8 cellular contexts compared by ENCODE assay signal in genomic region chr6:170522565-170523183, GRCh38. TPM values are rescaled to one million over a fixed set of nuclear protein-coding genes. Genes with fewer than 3 reads are reported as not detected.
A peak's percentile ranks its signal among the peaks of the same experiment; 100 is the strongest.
DNase-seq lines count a peak whose midpoint lies in the region; ATAC-seq and TF ChIP-seq lines count a peak whose summit lies in the region.

No MANE protein-coding gene starts in this region.

- H3K36me3 Mint-ChIP-seq in activated naive CD4-positive, alpha-beta T cell treated with anti-CD3 and anti-CD28 coated beads, Interleukin-2, amount 10 ng/mL, durations not matched to agents 7 days and 5 days = no peaks in the 10 kb centered on the region

- no peak overlapping the region for H3K4me3 ChIP-seq in lower lobe of right lung

- H3K4me1 ChIP-seq in lower lobe of right lung = peaks cover 16% of the 10 kb centered on the region

- in situ Hi-C loops in KBM-7 (cut with MboI; ENCODE audit: low pct_unique_long_range_greater_than_20kb, low sequenced_read_pairs) = no loop called here

- intact Hi-C loops in lower lobe of right lung (cut with DNase I) = no loop called here

- peak overlapping the region; percentile 44 for H3K27ac ChIP-seq in lower lobe of right lung

- no peak overlapping the region for H3K4me3 Mint-ChIP-seq in activated naive CD4-positive, alpha-beta T cell treated with anti-CD3 and anti-CD28 coated beads, Interleukin-2, amount 10 ng/mL, durations not matched to agents 7 days and 5 days

- DNase-seq in EL (peak; percentile 18), KBM-7 (peak; percentile 32), amniotic epithelial cell (ENCODE audit: low read depth) (peak; percentile 22), lower lobe of right lung (no peak)
- DNase-seq in activated naive CD4-positive, alpha-beta T cell treated with anti-CD3 and anti-CD28 coated beads, Interleukin-2, amount 10 ng/mL, durations not matched to agents 7 days and 5 days = no peak

- TF ChIP-seq CTCF in lower lobe of right lung (IDR thresholded peaks at IDR 0.05) = no peak

- H3K27me3 ChIP-seq in lower lobe of right lung (ENCODE audit: low read depth) = no peaks in the 10 kb centered on the region

- H3K27ac Mint-ChIP-seq in activated naive CD4-positive, alpha-beta T cell treated with anti-CD3 and anti-CD28 coated beads, Interleukin-2, amount 10 ng/mL, durations not matched to agents 7 days and 5 days = no peak overlapping the region

- no peaks in the 10 kb centered on the region for H3K9me3 Mint-ChIP-seq in activated naive CD4-positive, alpha-beta T cell treated with anti-CD3 and anti-CD28 coated beads, Interleukin-2, amount 10 ng/mL, durations not matched to agents 7 days and 5 days

- H3K9me3 ChIP-seq in lower lobe of right lung = no peaks in the 10 kb centered on the region

- no peaks in the 10 kb centered on the region for H3K36me3 ChIP-seq in lower lobe of right lung

- ATAC-seq in lower lobe of right lung (no peak), HG03521 (IDR thresholded peaks at IDR 0.05; ENCODE audit: unreplicated experiment) (no peak), HG02852 (IDR thresholded peaks at IDR 0.05; ENCODE audit: unreplicated experiment) (no peak), GM18498 (IDR thresholded peaks at IDR 0.05; ENCODE audit: unreplicated experiment) (no peak)

- H3K27me3 Mint-ChIP-seq in activated naive CD4-positive, alpha-beta T cell treated with anti-CD3 and anti-CD28 coated beads, Interleukin-2, amount 10 ng/mL, durations not matched to agents 7 days and 5 days = peaks cover 23% of the 10 kb centered on the region

- no peaks in the 10 kb centered on the region for H3K4me1 Mint-ChIP-seq in activated naive CD4-positive, alpha-beta T cell treated with anti-CD3 and anti-CD28 coated beads, Interleukin-2, amount 10 ng/mL, durations not matched to agents 7 days and 5 days

- CTCF ChIA-PET in activated naive CD4-positive, alpha-beta T cell treated with anti-CD3 and anti-CD28 coated beads, Interleukin-2, amount 10 ng/mL, durations not matched to agents 7 days and 5 days (lab: Charles Lee) = interaction anchor here (1.1 kb wide), 1 partner anchor 691 kb away, joined by 7 read pairs; no protein-coding TSS in a partner anchor

RNA-seq across cellular contexts. Expression of gene PSMB1, which starts 30.4 kb away (rescaled TPM):
- 117 TPM for total RNA-seq in lower lobe of right lung

RNA-seq across cellular contexts. Expression of gene TBP, which starts 31.5 kb away (rescaled TPM):
- total RNA-seq in lower lobe of right lung = 12.7 TPM

Comparison
In these comparisons a context has a peak if more than half of its experiments do, and no peak if none do; other contexts are left out.
1. DNase-seq: peak in EL (single experiment), KBM-7 (single experiment) and amniotic epithelial cell (single experiment); none in lower lobe of right lung (single experiment) and activated naive CD4-positive, alpha-beta T cell treated with anti-CD3 and anti-CD28 coated beads, Interleukin-2, amount 10 ng/mL, durations not matched to agents 7 days and 5 days (single experiment).